8 cellular contexts compared by ENCODE assay signal in genomic region chr16:569445-570254, GRCh38. TPM values are rescaled to one million over a fixed set of nuclear protein-coding genes. Genes with fewer than 3 reads are reported as not detected.
DNase-seq lines count a peak whose midpoint lies in the region; ATAC-seq lines count a peak whose summit lies in the region.

Gene PIGQ (plus strand): TSS chr16:569968. CDS start chr16:574075, 4,107 bp downstream.

- peaks cover 38% of the 10 kb centered on the region for H3K4me1 Mint-ChIP-seq in activated T-cell treated with anti-CD3 and anti-CD28 coated beads, Interleukin-2, amount 50 U/mL, for 72 hours (ENCODE audit: low read depth)

- peak within 1 kb of the TSS; percentile 91 to 95 for H3K4me3 Mint-ChIP-seq in activated T-cell treated with anti-CD3 and anti-CD28 coated beads, Interleukin-2, amount 50 U/mL, for 72 hours

- H3K27ac Mint-ChIP-seq in activated T-cell treated with anti-CD3 and anti-CD28 coated beads, Interleukin-2, amount 50 U/mL, for 72 hours = peak within 1 kb of the TSS; percentile 92

- peak; percentile 49 for DNase-seq in DMS79 treated with DMSO at 0.1 percent for 48 hours (lab: John Stamatoyannopoulos, UW)
- DNase-seq in HAP-1 (ENCODE audit: low spot score in 2 of 2) = peak; percentile 48 to 85
- DNase-seq in NT2/D1 (ENCODE audit: low read depth, low spot score) = no peak
- DNase-seq in activated T-cell treated with anti-CD3 and anti-CD28 coated beads, Interleukin-2, amount 50 U/mL, for 72 hours = peak; percentile 75 to 77
- peak; percentile 12 to 54 for DNase-seq in stimulated activated CD8-positive, alpha-beta memory T cell treated with anti-CD3 and anti-CD28 coated beads, Interleukin-7, amount 100 ng/mL, for 4 hours (ENCODE audit: low read depth in 2 of 2)

- WGBS in esophagus, 2 donors = 2% methylated on average over 39 to 87 of the region's 87 CpGs

- no peaks in the 10 kb centered on the region for H3K9me3 ChIP-seq in HAP-1
- no peaks in the 10 kb centered on the region for H3K9me3 ChIP-seq in NT2/D1 (ENCODE audit: insufficient read depth, low read length)
- peaks cover 0 to 2% of the 10 kb centered on the region in 2 donors for H3K9me3 ChIP-seq in esophagus (ENCODE audit: control insufficient read depth in 2 of 2, insufficient read depth in 1 of 2, low read depth in 1 of 2, low read length in 1 of 2)
- H3K9me3 ChIP-seq in muscle layer of colon (ENCODE audit: low read length) = no peaks in the 10 kb centered on the region

- no peaks in the 10 kb centered on the region for H3K36me3 Mint-ChIP-seq in activated T-cell treated with anti-CD3 and anti-CD28 coated beads, Interleukin-2, amount 50 U/mL, for 72 hours (ENCODE audit: insufficient read depth in 2 of 2)

- H3K27me3 Mint-ChIP-seq in activated T-cell treated with anti-CD3 and anti-CD28 coated beads, Interleukin-2, amount 50 U/mL, for 72 hours (ENCODE audit: low read depth) = no peaks in the 10 kb centered on the region

- H3K36me3 ChIP-seq in HAP-1 (replicated peaks) (peaks cover 4% of the 10 kb centered on the region), NT2/D1 (ENCODE audit: insufficient read depth, insufficient read length, low read length) (peaks cover 35% of the 10 kb centered on the region), esophagus (ENCODE audit: control insufficient read depth in 2 of 2, insufficient read depth in 2 of 2, low read length in 1 of 2) (peaks cover 0 to 11% of the 10 kb centered on the region in 2 donors), muscle layer of colon (ENCODE audit: insufficient read depth, low read length) (no peaks in the 10 kb centered on the region)

- H3K4me3 ChIP-seq in HAP-1 (peak within 1 kb of the TSS; percentile 75), NT2/D1 (ENCODE audit: insufficient read length, low read depth) (peak within 1 kb of the TSS; percentile 88), esophagus (ENCODE audit: low read depth in 1 of 2, low read length in 2 of 2) (peak within 1 kb of the TSS; percentile 81 to 84), muscle layer of colon (ENCODE audit: low read depth in 1 of 2, low read length in 2 of 2) (peak within 1 kb of the TSS; percentile 64 to 70)

- peak within 1 kb of the TSS; percentile 34 to 36 for H3K27ac ChIP-seq in esophagus (ENCODE audit: low read depth in 2 of 2, low read length in 1 of 2)
- peak within 1 kb of the TSS; percentile 67 for H3K27ac ChIP-seq in muscle layer of colon (ENCODE audit: low read depth, low read length)

- no peaks in the 10 kb centered on the region for H3K27me3 ChIP-seq in HAP-1 (ENCODE audit: low read depth)
- H3K27me3 ChIP-seq in NT2/D1 (ENCODE audit: insufficient read depth, insufficient read length) = no peaks in the 10 kb centered on the region
- H3K27me3 ChIP-seq in esophagus (ENCODE audit: control insufficient read depth in 1 of 2, insufficient read depth in 2 of 2, low read length in 2 of 2) = no peaks in the 10 kb centered on the region
- H3K27me3 ChIP-seq in muscle layer of colon (ENCODE audit: control insufficient read depth in 1 of 2, insufficient read depth in 2 of 2, low read length in 2 of 2) = no peaks in the 10 kb centered on the region

- in situ Hi-C loops in HAP-1 (cut with MboI; ENCODE audit: low sequenced_read_pairs) = no loop called here

- H3K9ac ChIP-seq in NT2/D1 (ENCODE audit: insufficient read length, low read depth) (peak within 1 kb of the TSS; percentile 91), muscle layer of colon (ENCODE audit: low read length) (peak within 1 kb of the TSS; percentile 68)

- peak; percentile 82 to 88 for ATAC-seq in activated T-cell treated with anti-CD3 and anti-CD28 coated beads, Interleukin-2, amount 50 U/mL, for 72 hours (replicated peaks in 1 of 2)
- ATAC-seq in GM21619 (IDR thresholded peaks at IDR 0.05; ENCODE audit: unreplicated experiment) = no peak

- H3K4me1 ChIP-seq in HAP-1 (peaks cover 7% of the 10 kb centered on the region), NT2/D1 (ENCODE audit: insufficient read depth, insufficient read length) (peaks cover 47% of the 10 kb centered on the region), esophagus (ENCODE audit: control insufficient read depth in 2 of 2, insufficient read depth in 2 of 2, low read length in 1 of 2) (peaks cover 8 to 35% of the 10 kb centered on the region in 2 donors), muscle layer of colon (ENCODE audit: insufficient read depth, low read length) (peaks cover 26% of the 10 kb centered on the region)

- no peaks in the 10 kb centered on the region for H3K9me3 Mint-ChIP-seq in activated T-cell treated with anti-CD3 and anti-CD28 coated beads, Interleukin-2, amount 50 U/mL, for 72 hours

RNA-seq across cellular contexts. Expression of gene PIGQ, which starts in this region (rescaled TPM):
- 10 to 100 TPM; 18.2 to 22.4 TPM for total RNA-seq in activated T-cell treated with anti-CD3 and anti-CD28 coated beads, Interleukin-2, amount 50 U/mL, for 72 hours
- 10 to 100 TPM; 22.8 to 40.1 TPM for polyA plus RNA-seq in esophagus
